Comparison of ENCODE assay signal across 20 cellular contexts in the genomic region with DNA sequence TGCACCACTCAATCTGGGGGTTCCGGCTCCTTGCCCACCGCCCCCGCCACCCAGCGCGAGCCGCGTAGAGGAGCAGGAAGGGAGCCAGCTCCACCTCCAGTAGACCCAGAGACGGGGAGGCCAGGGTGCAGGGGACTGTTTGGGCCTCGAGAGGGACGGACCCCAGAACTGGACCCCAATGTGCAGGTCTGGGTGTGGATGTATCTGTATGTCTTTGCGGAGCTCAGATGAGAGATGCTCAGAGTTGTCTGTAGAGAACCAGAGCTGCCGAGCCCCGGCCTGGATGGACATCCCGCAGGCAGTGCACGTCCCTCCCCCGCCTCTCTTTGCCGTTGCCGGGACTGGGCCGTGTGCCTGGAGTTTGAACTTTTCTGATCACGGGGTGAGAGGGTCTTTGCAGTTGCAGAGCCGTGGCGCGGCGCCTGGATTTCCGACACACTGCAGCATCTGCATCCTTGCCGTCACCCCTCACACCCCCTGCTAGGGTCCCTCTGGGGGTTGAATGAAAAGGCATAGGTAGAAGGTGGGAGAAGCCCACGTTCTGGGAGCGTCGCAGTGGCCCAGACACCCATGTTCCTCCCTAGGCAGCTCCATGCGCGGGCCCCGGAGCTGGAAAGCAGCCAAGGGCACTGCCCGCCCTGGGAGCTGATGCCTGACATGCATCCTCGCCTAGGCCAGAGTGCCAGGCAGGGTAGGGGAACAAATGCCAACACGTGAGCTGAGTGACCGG.
DNase-seq lines count a peak whose midpoint lies in the region; ATAC-seq and TF ChIP-seq lines count a peak whose summit lies in the region.
"Had no signal": no experiment of that assay in that cellular context is flagged by ENCODE, and none has a peak within 500 bp of the region (broad histone marks: within the 10 kb centered on the region; RNA-seq: fewer than 3 reads in every experiment).

No MANE protein-coding gene starts in this region.

- H2BK12ac ChIP-seq in neuronal stem cell (ENCODE audit: low read length): no peak overlapping the region

- peak overlapping the region; percentile 38 for H3K18ac ChIP-seq in neuronal stem cell (ENCODE audit: low read length)

- H2BK120ac ChIP-seq in neuronal stem cell (ENCODE audit: low read depth, low read length): no peak overlapping the region

- no peak overlapping the region for H2BK5ac ChIP-seq in neuronal stem cell (ENCODE audit: low read length)

- H2AFZ ChIP-seq in neuronal stem cell (ENCODE audit: low read length) (no peak overlapping the region), OCI-LY7 (ENCODE audit: low read length) (no peak overlapping the region)
- H2AFZ ChIP-seq: neural progenitor cell had no signal

- intact Hi-C loops in left ventricle myocardium superior (cut with micrococcal nuclease) (no loop called here), aorta (cut with DNase I) (no loop called here), OCI-LY7 (cut with micrococcal nuclease; ENCODE audit: unreplicated experiment) (no loop called here)

- H4K91ac ChIP-seq in neuronal stem cell (ENCODE audit: low read depth, low read length, poor library complexity): no peak overlapping the region

- H3K27ac Mint-ChIP-seq in activated naive CD8-positive, alpha-beta T cell treated with anti-CD3 and anti-CD28 coated beads, Interleukin-2, amount 10 ng/mL, durations not matched to agents 7 days and 5 days: no peak overlapping the region
- no peak overlapping the region for H3K27ac Mint-ChIP-seq in activated naive CD8-positive, alpha-beta T cell treated with anti-CD3 and anti-CD28 coated beads, Interleukin-2, amount 50 U/mL, for 24 hours
- H3K27ac Mint-ChIP-seq: activated T-helper 1 cell treated with anti-CD3 and anti-CD28 coated beads, Interleukin-12 subunit alpha, Interleukin-12 subunit beta, Interleukin-2, Interleukin-4 antibody, amounts not matched to agents 30 ng/mL and 10 ng/mL and 1 ng/mL, durations not matched to agents 14 hours and 24 hours and 36 hours; B cell; neural progenitor cell; T-helper 1 cell treated with Interleukin-12 subunit alpha and Interleukin-12 subunit beta and Interleukin-4 antibody, amounts not matched to agents 30 μg/mL and 1 μg/mL, for 36 hours had no signal

- H3K9me3 Mint-ChIP-seq in activated naive CD8-positive, alpha-beta T cell treated with anti-CD3 and anti-CD28 coated beads, Interleukin-2, amount 10 ng/mL, durations not matched to agents 7 days and 5 days: no peaks in the 10 kb centered on the region
- H3K9me3 Mint-ChIP-seq in activated naive CD8-positive, alpha-beta T cell treated with anti-CD3 and anti-CD28 coated beads, Interleukin-2, amount 50 U/mL, for 24 hours: no peaks in the 10 kb centered on the region
- H3K9me3 Mint-ChIP-seq: activated T-helper 1 cell treated with anti-CD3 and anti-CD28 coated beads, Interleukin-12 subunit alpha, Interleukin-12 subunit beta, Interleukin-2, Interleukin-4 antibody, amounts not matched to agents 30 ng/mL and 10 ng/mL and 1 ng/mL, durations not matched to agents 14 hours and 24 hours and 36 hours; T-helper 1 cell treated with Interleukin-12 subunit alpha and Interleukin-12 subunit beta and Interleukin-4 antibody, amounts not matched to agents 30 μg/mL and 1 μg/mL, for 36 hours had no signal

- H3K4me3 Mint-ChIP-seq in activated naive CD8-positive, alpha-beta T cell treated with anti-CD3 and anti-CD28 coated beads, Interleukin-2, amount 10 ng/mL, durations not matched to agents 7 days and 5 days: no peak overlapping the region
- no peak overlapping the region for H3K4me3 Mint-ChIP-seq in activated naive CD8-positive, alpha-beta T cell treated with anti-CD3 and anti-CD28 coated beads, Interleukin-2, amount 50 U/mL, for 24 hours
- H3K4me3 Mint-ChIP-seq: activated T-helper 1 cell treated with anti-CD3 and anti-CD28 coated beads, Interleukin-12 subunit alpha, Interleukin-12 subunit beta, Interleukin-2, Interleukin-4 antibody, amounts not matched to agents 30 ng/mL and 10 ng/mL and 1 ng/mL, durations not matched to agents 14 hours and 24 hours and 36 hours; B cell; neural progenitor cell; T-helper 1 cell treated with Interleukin-12 subunit alpha and Interleukin-12 subunit beta and Interleukin-4 antibody, amounts not matched to agents 30 μg/mL and 1 μg/mL, for 36 hours had no signal

- POLR2A ChIA-PET in activated naive CD8-positive, alpha-beta T cell treated with anti-CD3 and anti-CD28 coated beads, Interleukin-2, amount 10 ng/mL, durations not matched to agents 7 days and 5 days (lab: Charles Lee): no interaction called here
- POLR2A ChIA-PET in OCI-LY7 (lab: Charles Lee): interaction anchor here (1.0 kb wide), 1 partner anchor 259 kb away, joined by 3 read pairs; no protein-coding TSS in a partner anchor

- H3K79me2 ChIP-seq in OCI-LY7 (ENCODE audit: insufficient read depth, low read depth, low read length): no peaks in the 10 kb centered on the region

- no peaks in the 10 kb centered on the region for H3K27me3 ChIP-seq in neuronal stem cell (ENCODE audit: control insufficient read depth in 3 of 3, insufficient read depth in 3 of 3, low read depth in 1 of 3, low read length in 3 of 3)
- H3K27me3 ChIP-seq in aorta (ENCODE audit: control insufficient read depth in 1 of 2, insufficient read depth in 2 of 2, low read length in 1 of 2): no peaks in the 10 kb centered on the region
- H3K27me3 ChIP-seq: stomach had no signal

- H3K36me3 ChIP-seq in neuronal stem cell (replicated peaks in 1 of 2; ENCODE audit: control insufficient read depth in 2 of 2, insufficient read depth in 2 of 2, low read length in 2 of 2) (no peaks in the 10 kb centered on the region), aorta (ENCODE audit: control insufficient read depth in 1 of 2, insufficient read depth in 2 of 2, low read length in 1 of 2) (no peaks in the 10 kb centered on the region), OCI-LY7 (ENCODE audit: insufficient read depth, low read length) (no peaks in the 10 kb centered on the region)
- H3K36me3 ChIP-seq: neural progenitor cell, stomach had no signal

- DNase-seq in activated naive CD8-positive, alpha-beta T cell treated with anti-CD3 and anti-CD28 coated beads, Interleukin-2, amount 10 ng/mL, durations not matched to agents 7 days and 5 days: peak; percentile 23
- DNase-seq in activated naive CD8-positive, alpha-beta T cell treated with anti-CD3 and anti-CD28 coated beads, Interleukin-2, amount 50 U/mL, for 24 hours: no peak
- DNase-seq in left ventricle myocardium superior (peak; percentile 78), neuronal stem cell (ENCODE audit: low spot score) (no peak), aorta (peak; percentile 30 to 66), HuH-7 (ENCODE audit: low spot score) (no peak), NCI-H187 treated with DMSO at 0.1 percent for 48 hours (lab: John Stamatoyannopoulos, UW) (no peak), OCI-LY7 (ENCODE audit: low spot score) (no peak)
- DNase-seq: DND-41; MM.1S; NCI-H1417 treated with DMSO at 0.1 percent for 48 hours; NCI-H524; NK-92 treated with Interleukin-12 subunit alpha and Interleukin-12 subunit beta, amount 100 ng/mL, for 24 hours; stomach; trophoblast cell had no signal

- H3K36me3 Mint-ChIP-seq in activated naive CD8-positive, alpha-beta T cell treated with anti-CD3 and anti-CD28 coated beads, Interleukin-2, amount 10 ng/mL, durations not matched to agents 7 days and 5 days: no peaks in the 10 kb centered on the region
- no peaks in the 10 kb centered on the region for H3K36me3 Mint-ChIP-seq in activated naive CD8-positive, alpha-beta T cell treated with anti-CD3 and anti-CD28 coated beads, Interleukin-2, amount 50 U/mL, for 24 hours (ENCODE audit: low read depth)
- H3K36me3 Mint-ChIP-seq: neural progenitor cell had no signal

- WGBS in neuronal stem cell (ENCODE audit: extremely low coverage in 2 of 2, insufficient read length in 2 of 2, insufficient replicate concordance in 1 of 2), 2 donors: no CpG with 5 or more reads among the region's 36 CpGs
- 74 to 78% methylated on average over 36 of the region's 36 CpGs for WGBS in aorta, 2 donors

- H3K9me3 ChIP-seq in neuronal stem cell (replicated peaks in 1 of 2; ENCODE audit: control insufficient read depth in 2 of 2, insufficient read depth in 1 of 2, low read depth in 1 of 2, low read length in 2 of 2) (no peaks in the 10 kb centered on the region), aorta (ENCODE audit: control insufficient read depth, low read length) (no peaks in the 10 kb centered on the region), OCI-LY7 (ENCODE audit: low read length) (no peaks in the 10 kb centered on the region)
- H3K9me3 ChIP-seq: A549, stomach had no signal

- peak overlapping the region; percentile 37 for H3K4ac ChIP-seq in neuronal stem cell (ENCODE audit: low read length)

- no peaks in the 10 kb centered on the region for H3K9me2 ChIP-seq in OCI-LY7 (ENCODE audit: insufficient read depth, low read length)

- H3K4me3 ChIP-seq in neuronal stem cell (ENCODE audit: low read length in 2 of 2) (no peak overlapping the region), aorta (ENCODE audit: low read length in 2 of 2) (no peak overlapping the region), OCI-LY7 (ENCODE audit: low read depth, low read length, poor library complexity, severe bottlenecking) (no peak overlapping the region)
- H3K4me3 ChIP-seq: A549, neural progenitor cell, stomach had no signal

- peaks cover 3% of the 10 kb centered on the region for H3K4me1 Mint-ChIP-seq in activated naive CD8-positive, alpha-beta T cell treated with anti-CD3 and anti-CD28 coated beads, Interleukin-2, amount 10 ng/mL, durations not matched to agents 7 days and 5 days
- H3K4me1 Mint-ChIP-seq in activated naive CD8-positive, alpha-beta T cell treated with anti-CD3 and anti-CD28 coated beads, Interleukin-2, amount 50 U/mL, for 24 hours: no peaks in the 10 kb centered on the region

- peak overlapping the region; percentile 73 for H3K23ac ChIP-seq in neuronal stem cell (ENCODE audit: low read depth, low read length, poor library complexity)

- BruUV-seq in OCI-LY7 (replicated peaks; lab: Mats Ljungman, UMichigan): no TSS peak

- no peaks in the 10 kb centered on the region for H4K20me1 ChIP-seq in OCI-LY7 (ENCODE audit: insufficient read depth, low read length)

- H3K27ac ChIP-seq in neuronal stem cell (replicated peaks; ENCODE audit: low read length) (no peak overlapping the region), aorta (ENCODE audit: low read depth in 1 of 2, low read length in 2 of 2) (no peak overlapping the region), OCI-LY7 (ENCODE audit: low read depth, low read length, poor library complexity, severe bottlenecking) (no peak overlapping the region)
- H3K27ac ChIP-seq: A549, neural progenitor cell had no signal

- H3K14ac ChIP-seq in neuronal stem cell (ENCODE audit: low read length): peak overlapping the region; percentile 21

- H3K4me1 ChIP-seq in neuronal stem cell (ENCODE audit: control insufficient read depth in 2 of 2, insufficient read depth in 1 of 2, low read depth in 1 of 2, low read length in 2 of 2) (peaks cover 0 to 6% of the 10 kb centered on the region in 2 donors), aorta (ENCODE audit: control insufficient read depth in 1 of 2, insufficient read depth in 2 of 2, low read length in 2 of 2) (no peaks in the 10 kb centered on the region), OCI-LY7 (ENCODE audit: insufficient read depth, low read length, poor library complexity, severe bottlenecking) (no peaks in the 10 kb centered on the region)
- H3K4me1 ChIP-seq: A549 had no signal

- no peak for TF ChIP-seq CTCF in OCI-LY7 (conservative IDR thresholded peaks at IDR 0.05; ENCODE audit: low read length)

- H2BK15ac ChIP-seq in neuronal stem cell (ENCODE audit: low read length): peak overlapping the region; percentile 85

- H3K4me2 ChIP-seq in neuronal stem cell (ENCODE audit: insufficient read depth, low read length, poor library complexity, severe bottlenecking) (peak overlapping the region; percentile 2), OCI-LY7 (ENCODE audit: low read length) (no peak overlapping the region)
- H3K4me2 ChIP-seq: A549, neural progenitor cell had no signal

- ATAC-seq in activated naive CD8-positive, alpha-beta T cell treated with anti-CD3 and anti-CD28 coated beads, Interleukin-2, amount 10 ng/mL, durations not matched to agents 7 days and 5 days (ENCODE audit: low read depth): no peak
- ATAC-seq in activated naive CD8-positive, alpha-beta T cell treated with anti-CD3 and anti-CD28 coated beads, Interleukin-2, amount 50 U/mL, for 24 hours: no peak
- ATAC-seq in left ventricle myocardium superior (peak; percentile 94), aorta (ENCODE audit: low FRiP score) (no peak)
- ATAC-seq: A549 had no signal

- no peaks in the 10 kb centered on the region for H3K27me3 Mint-ChIP-seq in activated naive CD8-positive, alpha-beta T cell treated with anti-CD3 and anti-CD28 coated beads, Interleukin-2, amount 10 ng/mL, durations not matched to agents 7 days and 5 days
- no peaks in the 10 kb centered on the region for H3K27me3 Mint-ChIP-seq in activated naive CD8-positive, alpha-beta T cell treated with anti-CD3 and anti-CD28 coated beads, Interleukin-2, amount 50 U/mL, for 24 hours
- H3K27me3 Mint-ChIP-seq: B cell had no signal

- peaks cover 3% of the 10 kb centered on the region for H3K79me1 ChIP-seq in neuronal stem cell (ENCODE audit: low read depth, low read length)

- peak overlapping the region; percentile 94 for H2AK5ac ChIP-seq in neuronal stem cell (ENCODE audit: low read depth, low read length)

- peak overlapping the region; percentile 44 for H3K9ac ChIP-seq in neuronal stem cell (ENCODE audit: low read depth, low read length, poor library complexity)
- H3K9ac ChIP-seq: neural progenitor cell had no signal

- H4K8ac ChIP-seq in neuronal stem cell (ENCODE audit: low read depth, low read length): no peak overlapping the region

- CTCF ChIA-PET in OCI-LY7 (lab: Charles Lee; ENCODE audit: unreplicated experiment): no interaction called here

Comparison
In these comparisons a context has a peak if more than half of its experiments do, and no peak if none do; other contexts are left out.
1. DNase-seq: peak in activated naive CD8-positive, alpha-beta T cell treated with anti-CD3 and anti-CD28 coated beads, Interleukin-2, amount 10 ng/mL, durations not matched to agents 7 days and 5 days (single experiment), left ventricle myocardium superior (single experiment) and aorta (2 of 2); none in activated naive CD8-positive, alpha-beta T cell treated with anti-CD3 and anti-CD28 coated beads, Interleukin-2, amount 50 U/mL, for 24 hours (single experiment), neuronal stem cell (single experiment), HuH-7 (single experiment), NCI-H187 treated with DMSO at 0.1 percent for 48 hours (single experiment) and OCI-LY7 (single experiment).